In the genomic region with DNA sequence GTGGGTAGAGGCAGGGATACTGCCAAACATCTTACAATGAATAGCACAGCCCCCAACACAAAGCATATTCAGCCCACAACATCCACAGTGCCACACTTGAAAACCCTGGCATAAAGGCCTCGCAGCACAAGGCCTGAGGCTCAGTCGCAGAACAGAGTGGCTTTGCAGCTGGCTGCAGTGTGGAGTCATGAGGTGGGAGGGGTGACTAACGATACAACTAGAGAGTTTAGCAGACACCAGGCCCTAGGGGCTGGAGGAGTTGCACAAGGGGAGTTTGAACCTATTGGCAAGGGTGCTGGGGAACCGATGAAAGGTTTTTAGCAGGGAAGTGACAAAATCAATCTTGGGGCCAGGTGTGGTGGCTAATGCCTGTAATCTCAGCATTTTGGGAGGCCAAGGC, we compare ENCODE assay signal across 11 cellular contexts. TPM values are rescaled to one million over a fixed set of nuclear protein-coding genes. Genes with fewer than 3 reads are reported as not detected.
DNase-seq lines count a peak whose midpoint lies in the region; ATAC-seq and TF ChIP-seq lines count a peak whose summit lies in the region.
"Had no signal": no experiment of that assay in that cellular context is flagged by ENCODE, and none has a peak within 500 bp of the region (broad histone marks: within the 10 kb centered on the region; RNA-seq: fewer than 3 reads in every experiment).

No MANE protein-coding gene starts in this region.

- H3K4me3 Mint-ChIP-seq in activated CD4-positive, alpha-beta T cell treated with anti-CD3 and anti-CD28 coated beads for 36 hours: no peak overlapping the region
- no peak overlapping the region for H3K4me3 Mint-ChIP-seq in stimulated activated naive B cell treated with anti-CD40 and anti-IgM and Interleukin-4, amounts not matched to agents 10 μg/mL and 1 μg/mL and 100 μg/mL, for 72 hours

- no peaks in the 10 kb centered on the region for H3K9me3 Mint-ChIP-seq in activated CD4-positive, alpha-beta T cell treated with anti-CD3 and anti-CD28 coated beads for 36 hours (ENCODE audit: low read depth)
- no peaks in the 10 kb centered on the region for H3K9me3 Mint-ChIP-seq in stimulated activated naive B cell treated with anti-CD40 and anti-IgM and Interleukin-4, amounts not matched to agents 10 μg/mL and 1 μg/mL and 100 μg/mL, for 72 hours

- TF ChIP-seq CTCF in WERI-Rb-1 (IDR thresholded peaks at IDR 0.05; ENCODE audit: low read depth, low read length) (no peak), foreskin keratinocyte (conservative IDR thresholded peaks at IDR 0.05) (no peak), psoas muscle (IDR thresholded peaks at IDR 0.05) (no peak)

- H3K4me1 Mint-ChIP-seq in activated CD4-positive, alpha-beta T cell treated with anti-CD3 and anti-CD28 coated beads for 36 hours: peaks cover 52% of the 10 kb centered on the region
- peaks cover 39 to 42% of the 10 kb centered on the region in 2 donors for H3K4me1 Mint-ChIP-seq in stimulated activated naive B cell treated with anti-CD40 and anti-IgM and Interleukin-4, amounts not matched to agents 10 μg/mL and 1 μg/mL and 100 μg/mL, for 72 hours

- H3K9me3 ChIP-seq in WERI-Rb-1 (ENCODE audit: severe bottlenecking) (no peaks in the 10 kb centered on the region), psoas muscle (no peaks in the 10 kb centered on the region)

- intact Hi-C loops in activated CD4-positive, alpha-beta T cell treated with anti-CD3 and anti-CD28 coated beads for 36 hours (cut with DNase I, micrococcal nuclease): loop anchor here (5.0 to 10.0 kb wide), 6 partner anchors 308 to 563 kb away; a partner anchor contains a TSS
- intact Hi-C loops in psoas muscle (cut with DNase I): loop anchor here in 1 of 2 donors (2.0 kb wide), 1 partner anchor 57 kb away; a partner anchor contains a TSS

- H3K27me3 ChIP-seq in WERI-Rb-1 (ENCODE audit: insufficient read depth, low read depth, severe bottlenecking): no peaks in the 10 kb centered on the region
- peaks cover 3% of the 10 kb centered on the region for H3K27me3 ChIP-seq in foreskin keratinocyte
- H3K27me3 ChIP-seq in psoas muscle (ENCODE audit: insufficient read depth in 3 of 3, low read length in 2 of 3): no peaks in the 10 kb centered on the region

- WGBS in psoas muscle, 3 donors: 69 to 84% (median 70%) methylated on average over 4 of the region's 4 CpGs

- H3K27me3 Mint-ChIP-seq in activated CD4-positive, alpha-beta T cell treated with anti-CD3 and anti-CD28 coated beads for 36 hours: no peaks in the 10 kb centered on the region
- peaks cover 0 to 5% of the 10 kb centered on the region in 2 donors for H3K27me3 Mint-ChIP-seq in stimulated activated naive B cell treated with anti-CD40 and anti-IgM and Interleukin-4, amounts not matched to agents 10 μg/mL and 1 μg/mL and 100 μg/mL, for 72 hours

- H3K27ac Mint-ChIP-seq in activated CD4-positive, alpha-beta T cell treated with anti-CD3 and anti-CD28 coated beads for 36 hours: peak overlapping the region; percentile 97
- H3K27ac Mint-ChIP-seq in stimulated activated naive B cell treated with anti-CD40 and anti-IgM and Interleukin-4, amounts not matched to agents 10 μg/mL and 1 μg/mL and 100 μg/mL, for 72 hours: peak overlapping the region; percentile 49

- peak; percentile 59 for DNase-seq in activated CD4-positive, alpha-beta T cell treated with anti-CD3 and anti-CD28 coated beads for 36 hours
- DNase-seq in activated CD4-positive, alpha-beta T cell treated with anti-CD3 and anti-CD28 coated beads, Interleukin-2, amount 50 U/mL, for 4 hours: no peak
- DNase-seq in WERI-Rb-1 (peak; percentile 21), foreskin keratinocyte (no peak), HuH-7 (ENCODE audit: low spot score) (no peak), psoas muscle (no peak)
- no peak for DNase-seq in stimulated activated naive B cell treated with anti-CD40 and anti-IgM and Interleukin-4, amounts not matched to agents 10 μg/mL and 1 μg/mL and 100 μg/mL, for 72 hours

- H3K27ac ChIP-seq in WERI-Rb-1 (peak overlapping the region; percentile 8; the same call in 1 of the 2 replicates), foreskin keratinocyte (no peak overlapping the region), psoas muscle (no peak overlapping the region)

- POLR2A ChIA-PET in activated CD4-positive, alpha-beta T cell treated with anti-CD3 and anti-CD28 coated beads for 36 hours (lab: Charles Lee): no interaction called here

- CTCF ChIA-PET in activated CD4-positive, alpha-beta T cell treated with anti-CD3 and anti-CD28 coated beads for 36 hours (lab: Charles Lee): interaction anchor here (1.0 to 2.7 kb wide), 3 partner anchors 57 to 336 kb away, joined by 3 to 16 read pairs (median 3); a partner anchor contains a TSS

- H3K36me3 ChIP-seq in WERI-Rb-1 (no peaks in the 10 kb centered on the region), psoas muscle (ENCODE audit: insufficient read depth in 1 of 2, low read depth in 1 of 2) (no peaks in the 10 kb centered on the region)

- H3K4me1 ChIP-seq in foreskin keratinocyte (no peaks in the 10 kb centered on the region), psoas muscle (peaks cover 11% of the 10 kb centered on the region)

- no peak overlapping the region for H3K4me3 ChIP-seq in WERI-Rb-1 (ENCODE audit: low read depth, low read length)
- no peak overlapping the region for H3K4me3 ChIP-seq in psoas muscle

- ATAC-seq in activated CD4-positive, alpha-beta T cell treated with anti-CD3 and anti-CD28 coated beads for 36 hours: peak; percentile 13
- ATAC-seq in foreskin keratinocyte (peak; percentile 45), HG02610 (IDR thresholded peaks at IDR 0.05; ENCODE audit: unreplicated experiment) (no peak), psoas muscle (no peak)
- ATAC-seq in stimulated activated naive B cell treated with anti-CD40 and anti-IgM and Interleukin-4, amounts not matched to agents 10 μg/mL and 1 μg/mL and 100 μg/mL, for 72 hours (replicated peaks): no peak

- H3K36me3 Mint-ChIP-seq in activated CD4-positive, alpha-beta T cell treated with anti-CD3 and anti-CD28 coated beads for 36 hours (ENCODE audit: low read depth): no peaks in the 10 kb centered on the region
- no peaks in the 10 kb centered on the region for H3K36me3 Mint-ChIP-seq in stimulated activated naive B cell treated with anti-CD40 and anti-IgM and Interleukin-4, amounts not matched to agents 10 μg/mL and 1 μg/mL and 100 μg/mL, for 72 hours

RNA-seq across cellular contexts. Expression of a gene that starts 32.1 kb away (rescaled TPM):
- total RNA-seq in activated CD4-positive, alpha-beta T cell treated with anti-CD3 and anti-CD28 coated beads for 36 hours: not detected
- not detected in 2 replicates for total RNA-seq in foreskin keratinocyte
- polyA plus RNA-seq in foreskin keratinocyte: not detected in 2 replicates
- total RNA-seq in psoas muscle: under 1 TPM in 1 of 4 donors, not detected in 3; 0.16 TPM
- under 1 TPM; 0.04 to 0.64 (median 0.07) TPM for polyA plus RNA-seq in psoas muscle
- total RNA-seq: dermis microvascular lymphatic vessel endothelial cell, left cardiac atrium, RPMI7951 had no signal

RNA-seq across cellular contexts. Expression of a gene that starts 57.2 kb away (rescaled TPM):
- total RNA-seq in activated CD4-positive, alpha-beta T cell treated with anti-CD3 and anti-CD28 coated beads for 36 hours: 10 to 100 TPM; 38.0 to 67.2 TPM
- total RNA-seq in foreskin keratinocyte (81.6 and 86.2 TPM in 2 replicates), psoas muscle (100 to 1,000 TPM in 3 of 4 donors, 10 to 100 TPM in 1; 95.1 to 123 (median 110) TPM)
- polyA plus RNA-seq in foreskin keratinocyte (117 and 123 TPM in 2 replicates), psoas muscle (100 to 1,000 TPM in 2 of 3 donors, 10 to 100 TPM in 1; 87.1 to 191 (median 114) TPM)

Comparison
In these comparisons a context has a peak if more than half of its experiments do, and no peak if none do; other contexts are left out.
1. DNase-seq: peak in activated CD4-positive, alpha-beta T cell treated with anti-CD3 and anti-CD28 coated beads for 36 hours (single experiment) and WERI-Rb-1 (single experiment); none in activated CD4-positive, alpha-beta T cell treated with anti-CD3 and anti-CD28 coated beads, Interleukin-2, amount 50 U/mL, for 4 hours (0 of 2), foreskin keratinocyte (0 of 2), stimulated activated naive B cell treated with anti-CD40 and anti-IgM and Interleukin-4, amounts not matched to agents 10 μg/mL and 1 μg/mL and 100 μg/mL, for 72 hours (single experiment), HuH-7 (single experiment) and psoas muscle (0 of 2).
2. ATAC-seq: peak in activated CD4-positive, alpha-beta T cell treated with anti-CD3 and anti-CD28 coated beads for 36 hours (single experiment) and foreskin keratinocyte (single experiment); none in stimulated activated naive B cell treated with anti-CD40 and anti-IgM and Interleukin-4, amounts not matched to agents 10 μg/mL and 1 μg/mL and 100 μg/mL, for 72 hours (0 of 2), HG02610 (single experiment) and psoas muscle (0 of 4).